Comparison of ENCODE assay signal across 9 cellular contexts in the genomic region with DNA sequence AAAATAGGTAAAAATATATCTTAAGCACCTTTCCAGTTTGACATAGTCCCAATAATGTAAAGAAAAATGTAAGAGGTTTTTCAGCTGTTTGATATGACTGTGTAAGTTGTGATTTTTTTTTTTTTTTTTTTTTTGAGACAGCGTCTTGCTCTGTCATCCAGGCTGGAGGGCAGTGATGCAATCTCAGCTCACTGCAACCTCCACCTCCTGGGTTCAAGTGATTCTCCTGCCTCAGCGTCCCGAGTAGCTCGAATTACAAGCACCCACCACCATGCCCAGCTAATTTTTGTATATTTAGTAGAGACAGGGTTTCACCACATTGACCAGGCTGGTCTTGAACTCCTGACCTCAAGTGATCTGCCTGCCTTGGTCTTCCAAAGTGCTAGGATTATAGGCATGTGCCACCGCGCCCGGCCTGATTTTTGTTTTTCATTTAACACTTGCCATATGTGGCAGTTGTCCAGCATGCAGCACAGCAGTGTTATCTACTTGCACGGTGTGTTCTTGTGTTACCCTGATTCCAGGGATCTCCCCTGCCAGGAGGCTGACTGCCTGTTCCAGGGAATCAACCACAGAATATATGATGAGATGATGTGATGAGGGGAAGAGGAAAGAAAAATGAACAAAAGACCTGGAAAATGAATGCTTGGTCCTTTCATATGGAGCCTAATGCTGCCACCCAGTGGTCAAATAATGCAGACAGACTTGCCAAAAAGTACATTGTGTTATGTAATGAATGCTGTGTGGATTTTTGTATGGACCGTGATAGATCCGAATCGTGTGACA.
DNase-seq lines count a peak whose midpoint lies in the region; ATAC-seq and TF ChIP-seq lines count a peak whose summit lies in the region.
"Had no signal": no experiment of that assay in that cellular context is flagged by ENCODE, and none has a peak within 500 bp of the region (broad histone marks: within the 10 kb centered on the region; RNA-seq: fewer than 3 reads in every experiment).

No MANE protein-coding gene starts in this region.

- peak; percentile 80 for ATAC-seq in left colon
- ATAC-seq in GM21737 (IDR thresholded peaks at IDR 0.05; ENCODE audit: unreplicated experiment), result no peak

- no peak overlapping the region for H3K27ac ChIP-seq in WERI-Rb-1

- H3K9me3 ChIP-seq in WERI-Rb-1 (ENCODE audit: severe bottlenecking), result no peaks in the 10 kb centered on the region

- intact Hi-C loops in left colon (cut with DNase I, micrococcal nuclease), result loop anchor here in 1 of 2 donors (5.0 kb wide), 2 partner anchors 82 to 137 kb away; no protein-coding TSS in a partner anchor

- TF ChIP-seq CTCF in HFF-Myc (IDR thresholded peaks at IDR 0.05; ENCODE audit: low read depth, low read length, missing control alignments), result peak; percentile 71
- TF ChIP-seq CTCF in WERI-Rb-1 (IDR thresholded peaks at IDR 0.05; ENCODE audit: low read depth, low read length), result peak; percentile 64
- TF ChIP-seq CTCF in chondrocyte (IDR thresholded peaks at IDR 0.05), result peak; percentile 98

- no peaks in the 10 kb centered on the region for H3K27me3 Mint-ChIP-seq in chondrocyte (ENCODE audit: low read depth)

- H3K27me3 ChIP-seq in WERI-Rb-1 (ENCODE audit: insufficient read depth, low read depth, severe bottlenecking), result no peaks in the 10 kb centered on the region

- peak overlapping the region; percentile 74 for H3K27ac Mint-ChIP-seq in chondrocyte (ENCODE audit: unreplicated experiment)
- H3K27ac Mint-ChIP-seq: activated naive CD8-positive, alpha-beta T cell treated with anti-CD3 and anti-CD28 coated beads, Interleukin-2, amount 10 ng/mL, durations not matched to agents 7 days and 5 days had no signal

- H3K4me3 ChIP-seq in HFF-Myc (replicated peaks; ENCODE audit: low read depth, low read length), result no peak overlapping the region
- no peak overlapping the region for H3K4me3 ChIP-seq in WERI-Rb-1 (ENCODE audit: low read depth, low read length)

- H3K36me3 ChIP-seq in WERI-Rb-1, result no peaks in the 10 kb centered on the region

- no peak overlapping the region for H3K4me3 Mint-ChIP-seq in chondrocyte (ENCODE audit: unreplicated experiment)
- H3K4me3 Mint-ChIP-seq: activated naive CD8-positive, alpha-beta T cell treated with anti-CD3 and anti-CD28 coated beads, Interleukin-2, amount 10 ng/mL, durations not matched to agents 7 days and 5 days had no signal

- no peaks in the 10 kb centered on the region for H3K9me3 Mint-ChIP-seq in chondrocyte (ENCODE audit: low read depth)
- H3K9me3 Mint-ChIP-seq: activated naive CD8-positive, alpha-beta T cell treated with anti-CD3 and anti-CD28 coated beads, Interleukin-2, amount 10 ng/mL, durations not matched to agents 7 days and 5 days had no signal

- peaks cover 3% of the 10 kb centered on the region for H3K36me3 Mint-ChIP-seq in chondrocyte (ENCODE audit: low read depth)

- peak; percentile 77 for DNase-seq in DMS114 treated with DMSO at 0.1 percent for 48 hours (lab: John Stamatoyannopoulos, UW; ENCODE audit: unreplicated experiment)
- peak; percentile 73 for DNase-seq in HFF-Myc (ENCODE audit: extremely low read depth, low read depth)
- peak; percentile 81 for DNase-seq in NCI-H2171 treated with DMSO at 0.1 percent for 48 hours (lab: John Stamatoyannopoulos, UW)
- DNase-seq in WERI-Rb-1, result peak; percentile 57
- no peak for DNase-seq in chondrocyte (ENCODE audit: low spot score)
- DNase-seq in left colon, result peak; percentile 51 to 77
- DNase-seq in stimulated activated CD4-positive, alpha-beta T cell treated with anti-CD3 and anti-CD28 coated beads, Interleukin-4, amount 100 ng/mL, for 1 hour, result peak; percentile 39
- DNase-seq: activated naive CD8-positive, alpha-beta T cell treated with anti-CD3 and anti-CD28 coated beads, Interleukin-2, amount 10 ng/mL, durations not matched to agents 7 days and 5 days had no signal

- H3K4me1 Mint-ChIP-seq in chondrocyte (ENCODE audit: low read depth), result peaks cover 19% of the 10 kb centered on the region
